ENCODE assay signal across 22 cellular contexts in genomic region chr17:73424571-73424970, GRCh38.
A peak's percentile ranks its signal among the peaks of the same experiment; 100 is the strongest.
DNase-seq lines count a peak whose midpoint lies in the region; ATAC-seq, FAIRE-seq and TF ChIP-seq lines count a peak whose summit lies in the region.
"Had no signal": no experiment of that assay in that cellular context is flagged by ENCODE, and none has a peak within 500 bp of the region (broad histone marks: within the 10 kb centered on the region; RNA-seq: fewer than 3 reads in every experiment).

No MANE protein-coding gene starts in this region.

- BruUV-seq in K562 (replicated peaks; lab: Mats Ljungman, UMichigan): no TSS peak

- no peak for TF ChIP-seq CTCF in K562 (IDR thresholded peaks at IDR 0.05 in 2 of 3, conservative IDR thresholded peaks at IDR 0.05 in 1 of 3; ENCODE audit: insufficient read depth in 2 of 3, low read depth in 1 of 3, low read length in 3 of 3)
- TF ChIP-seq CTCF in kidney (IDR thresholded peaks at IDR 0.05; ENCODE audit: borderline replicate concordance, extremely low read depth, insufficient read depth): no peak
- no peak for TF ChIP-seq CTCF in spleen (IDR thresholded peaks at IDR 0.05 in 8 of 11, conservative IDR thresholded peaks at IDR 0.05 in 3 of 11)
- TF ChIP-seq CTCF in tibial nerve (IDR thresholded peaks at IDR 0.05): no peak

- H3K36me3 ChIP-seq in K562 (ENCODE audit: control insufficient read depth, insufficient read depth, low read length) (no peaks in the 10 kb centered on the region), kidney (ENCODE audit: control insufficient read depth in 1 of 2, insufficient read depth in 2 of 2, low read length in 2 of 2) (no peaks in the 10 kb centered on the region), spleen (peaks cover 0 to 31% (median 18%) of the 10 kb centered on the region in 6 donors), tibial nerve (peaks cover 0 to 38% (median 0%) of the 10 kb centered on the region in 3 donors)
- H3K36me3 ChIP-seq: BE2C had no signal

- H3K4me1 ChIP-seq in K562 (replicated peaks in 1 of 2; ENCODE audit: control insufficient read depth in 2 of 2, insufficient read depth in 2 of 2, low read length in 2 of 2) (no peaks in the 10 kb centered on the region), kidney (ENCODE audit: control insufficient read depth in 1 of 2, insufficient read depth in 1 of 2, low read depth in 1 of 2, low read length in 2 of 2) (no peaks in the 10 kb centered on the region), spleen (peaks cover 2 to 5% (median 3%) of the 10 kb centered on the region in 6 donors), tibial nerve (peaks cover 0 to 4% (median under 1%) of the 10 kb centered on the region in 4 donors)
- H3K4me1 ChIP-seq: BE2C had no signal

- POLR2A ChIA-PET in K562 (lab: Yijun Ruan, JAX): no interaction called here

- no peak overlapping the region for H3K4me2 ChIP-seq in K562 (ENCODE audit: insufficient read depth, low read length)
- H3K4me2 ChIP-seq: BLaER1 had no signal

- DNase-seq in K562 (ENCODE audit: extremely low read depth in 1 of 4, low spot score in 3 of 4) (no peak), kidney (peak; percentile 44), posterior vena cava (ENCODE audit: low spot score) (peak; percentile 74), spleen (peak; percentile 39), left cardiac atrium (no peak), T1000 (lab: John Stamatoyannopoulos, UW) (no peak), tibial nerve (ENCODE audit: low spot score in 2 of 2) (no peak)
- DNase-seq: 8988T; ACHN; BE2C; C1 segment of cervical spinal cord; CD4-positive, alpha-beta memory T cell; CD4-positive, CD25-positive, alpha-beta regulatory T cell; CD8-positive, alpha-beta memory T cell; COR-L47; DMS79 treated with DMSO at 0.1 percent for 48 hours; GF-D8 had no signal

- intact Hi-C loops in K562 (cut with micrococcal nuclease): loop anchor here (10.0 kb wide), 2 partner anchors 120 to 360 kb away; no protein-coding TSS in a partner anchor
- intact Hi-C loops in kidney (cut with DNase I): no loop called here
- intact Hi-C loops in posterior vena cava (cut with DNase I): no loop called here
- intact Hi-C loops in spleen (cut with DNase I; ENCODE audit: low total_unique reads): no loop called here
- intact Hi-C loops in left cardiac atrium (cut with DNase I): loop anchor here in 1 of 2 donors (10.0 kb wide), 1 partner anchor 290 kb away; no protein-coding TSS in a partner anchor

- H3K9me3 ChIP-seq in K562 (replicated peaks; ENCODE audit: control insufficient read depth, insufficient read depth, low read depth, low read length): no peaks in the 10 kb centered on the region
- no peaks in the 10 kb centered on the region for H3K9me3 ChIP-seq in kidney (ENCODE audit: control insufficient read depth in 1 of 2, low read length in 2 of 2)
- no peaks in the 10 kb centered on the region for H3K9me3 ChIP-seq in spleen
- no peaks in the 10 kb centered on the region for H3K9me3 ChIP-seq in tibial nerve
- H3K9me3 ChIP-seq: BE2C, BLaER1 had no signal

- CTCF ChIA-PET in K562 (lab: Yijun Ruan, JAX; ENCODE audit: low intra/inter-chr PET ratio): interaction anchor here (0.6 kb wide), 1 partner anchor 260 kb away, joined by 3 read pairs; no protein-coding TSS in a partner anchor

- in situ Hi-C loops in K562 (cut with MboI): no loop called here

- no peak overlapping the region for H3K27ac ChIP-seq in K562 (ENCODE audit: extremely low read depth, low read depth, low read length)
- no peak overlapping the region for H3K27ac ChIP-seq in kidney (ENCODE audit: low read depth in 2 of 2, low read length in 2 of 2)
- no peak overlapping the region for H3K27ac ChIP-seq in spleen
- no peak overlapping the region for H3K27ac ChIP-seq in tibial nerve
- H3K27ac ChIP-seq: BLaER1 had no signal

- WGBS in K562 (ENCODE audit: insufficient coverage, low coverage, missing lambda C conversion rate): 0% methylated on average over 6 of the region's 6 CpGs
- WGBS in spleen, 5 donors: 62 to 89% (median 72%) methylated on average over 6 of the region's 6 CpGs
- WGBS in tibial nerve, 2 donors: 79 to 82% methylated on average over 6 of the region's 6 CpGs

- H3K79me2 ChIP-seq in K562 (ENCODE audit: control insufficient read depth, insufficient read depth, low read length): no peaks in the 10 kb centered on the region

- ATAC-seq in K562 (no peak), GM18519 (IDR thresholded peaks at IDR 0.05; ENCODE audit: low FRiP score, unreplicated experiment) (no peak), left cardiac atrium (no peak)

- H4K20me1 ChIP-seq in K562 (replicated peaks; ENCODE audit: control insufficient read depth, insufficient read depth, low read length): no peaks in the 10 kb centered on the region; the same call in 1 of the 2 replicates
- H4K20me1 ChIP-seq: BLaER1 had no signal

- no peak overlapping the region for H2AFZ ChIP-seq in K562 (ENCODE audit: low read depth, low read length)

- H3K27me3 ChIP-seq in K562 (ENCODE audit: control insufficient read depth in 2 of 2, insufficient read depth in 2 of 2, low read length in 2 of 2): peaks cover 25 to 64% of the 10 kb centered on the region in 2 experiments
- H3K27me3 ChIP-seq in spleen (replicated peaks in 1 of 7): no peaks in the 10 kb centered on the region
- no peaks in the 10 kb centered on the region for H3K27me3 ChIP-seq in tibial nerve
- H3K27me3 ChIP-seq: BE2C, BLaER1 had no signal

- H3K4me3 ChIP-seq in K562 (no peak overlapping the region), kidney (ENCODE audit: low read length in 2 of 2) (no peak overlapping the region), spleen (no peak overlapping the region), tibial nerve (no peak overlapping the region)
- H3K4me3 ChIP-seq: BLaER1 had no signal

- no peak overlapping the region for H3K9ac ChIP-seq in K562 (ENCODE audit: insufficient read depth in 1 of 2, low read depth in 2 of 2, low read length in 2 of 2)
- no peak overlapping the region for H3K9ac ChIP-seq in kidney (ENCODE audit: low read length in 2 of 2)
- H3K9ac ChIP-seq: BLaER1 had no signal

- TF ChIP-seq EP300 in K562 (IDR thresholded peaks at IDR 0.05; ENCODE audit: low read length) (no peak), tibial nerve (IDR thresholded peaks at IDR 0.05) (no peak)

- TF ChIP-seq RAD21 in K562 (CRISPR knock-in tag; conservative IDR thresholded peaks at IDR 0.05 in 1 of 2, IDR thresholded peaks at IDR 0.05 in 1 of 2): no peak

- FAIRE-seq in K562 (lab: Jason Lieb, UNC) (peak; percentile 29), kidney (lab: Jason Lieb, UNC) (no peak)
- FAIRE-seq: A204.1, G401.6, GM12891 had no signal

- no peaks in the 10 kb centered on the region for H3K9me1 ChIP-seq in K562 (ENCODE audit: control insufficient read depth, insufficient read depth, low read length)

- TF ChIP-seq POLR2A in K562 (conservative IDR thresholded peaks at IDR 0.05) (no peak), spleen (IDR thresholded peaks at IDR 0.05) (no peak), tibial nerve (IDR thresholded peaks at IDR 0.05) (no peak)

TF ChIP-seq in K562, 482 proteins besides CTCF, POLR2A, EP300 and RAD21:
- TF ChIP-seq ZBTB8A (IDR thresholded peaks at IDR 0.05; ENCODE audit: partially characterized antibody) (no peak), ATF6 (CRISPR knock-in tag; IDR thresholded peaks at IDR 0.05) (no peak), ZNF561 (CRISPR knock-in tag; conservative IDR thresholded peaks at IDR 0.05) (no peak), POLR2H (tag; IDR thresholded peaks at IDR 0.05; ENCODE audit: low read depth) (no peak), POLR2G (IDR thresholded peaks at IDR 0.05; ENCODE audit: low read depth, low read length) (no peak), SIX5 (IDR thresholded peaks at IDR 0.05; ENCODE audit: borderline replicate concordance in 1 of 2, insufficient read depth in 1 of 2, low read depth in 1 of 2, low read length in 2 of 2) (no peak), ETS2 (tag; IDR thresholded peaks at IDR 0.05; ENCODE audit: borderline replicate concordance, poor library complexity, severe bottlenecking) (no peak), BRF2 (IDR thresholded peaks at IDR 0.05; ENCODE audit: borderline replicate concordance, insufficient read depth, insufficient read length) (no peak), SMARCA4 (IDR thresholded peaks at IDR 0.05) (no peak), POU5F1 (IDR thresholded peaks at IDR 0.05; ENCODE audit: borderline replicate concordance, low read depth, low read length, partially characterized antibody) (no peak), NFIX (CRISPR knock-in tag; IDR thresholded peaks at IDR 0.05; ENCODE audit: low read depth) (no peak), KLF6 (CRISPR knock-in tag; IDR thresholded peaks at IDR 0.05; ENCODE audit: borderline replicate concordance) (no peak), ZNF324 (CRISPR knock-in tag; IDR thresholded peaks at IDR 0.05) (no peak)
TF ChIP-seq in K562: peak in this region for 0.

Comparison
In these comparisons a context has a peak if more than half of its experiments do, and no peak if none do; other contexts are left out.
1. DNase-seq: peak in kidney (single experiment), posterior vena cava (single experiment) and spleen (single experiment); none in K562 (0 of 4), left cardiac atrium (single experiment), T1000 (single experiment) and tibial nerve (0 of 2).